ENCODE assay signal across 11 cellular contexts in genomic region chr2:238728322-238729260, GRCh38.
DNase-seq lines count a peak whose midpoint lies in the region; ATAC-seq and TF ChIP-seq lines count a peak whose summit lies in the region.
"Had no signal": no experiment of that assay in that cellular context is flagged by ENCODE, and none has a peak within 500 bp of the region (broad histone marks: within the 10 kb centered on the region; RNA-seq: fewer than 3 reads in every experiment).

No MANE protein-coding gene starts in this region.

- no peaks in the 10 kb centered on the region for H3K27me3 ChIP-seq in lower lobe of right lung (ENCODE audit: low read depth)
- H3K27me3 ChIP-seq in suprapubic skin = no peaks in the 10 kb centered on the region

- H3K27ac Mint-ChIP-seq in WTC11 = no peak overlapping the region

- ATAC-seq in lower lobe of right lung = peak; percentile 61 to 76
- no peak for ATAC-seq in WTC11
- ATAC-seq in HG02623 (IDR thresholded peaks at IDR 0.05; ENCODE audit: unreplicated experiment) = no peak

- intact Hi-C loops in lower lobe of right lung (cut with DNase I) = no loop called here

- 23% methylated on average over 14 of the region's 14 CpGs for WGBS in suprapubic skin

- H3K4me1 ChIP-seq in lower lobe of right lung = peaks cover 25% of the 10 kb centered on the region
- peaks cover 27% of the 10 kb centered on the region for H3K4me1 ChIP-seq in suprapubic skin
- H3K4me1 ChIP-seq: spleen had no signal

- peak in 1 of 2 donors; percentile 21 for TF ChIP-seq POLR2A in suprapubic skin (IDR thresholded peaks at IDR 0.05)

- peak; percentile 84 for DNase-seq in HFF-Myc (ENCODE audit: extremely low read depth, low read depth)
- peak; percentile 84 for DNase-seq in coronary artery (ENCODE audit: low spot score)
- DNase-seq in lower lobe of right lung = no peak
- peak in 1 of 2 donors; percentile 80 for DNase-seq in suprapubic skin (ENCODE audit: low spot score in 2 of 2)
- DNase-seq in stimulated activated naive CD4-positive, alpha-beta T cell treated with Interleukin-2 at 50 U/mL for 16 hours (lab: John Stamatoyannopoulos, UW) = no peak
- no peak for DNase-seq in WTC11 (ENCODE audit: low spot score)
- no peak for DNase-seq in NCI-H1930 (lab: John Stamatoyannopoulos, UW)
- DNase-seq: activated CD4-positive, alpha-beta T cell treated with anti-CD3 and anti-CD28 coated beads for 1 hour; spleen; substantia nigra had no signal

- H3K36me3 ChIP-seq in lower lobe of right lung (no peaks in the 10 kb centered on the region), suprapubic skin (no peaks in the 10 kb centered on the region)
- H3K36me3 ChIP-seq: spleen had no signal

- no peaks in the 10 kb centered on the region; the same call in 1 of the 2 replicates for H3K27me3 Mint-ChIP-seq in WTC11 (ENCODE audit: low read depth)

- H3K9me3 Mint-ChIP-seq in WTC11 = peaks cover 13% of the 10 kb centered on the region

- no peaks in the 10 kb centered on the region for H3K4me1 Mint-ChIP-seq in WTC11

- H3K4me3 ChIP-seq in HFF-Myc (replicated peaks; ENCODE audit: low read depth, low read length) (0 out of 2 replicates have a peak overlapping the region, but pooled peaks have one; percentile 7), coronary artery (no peak overlapping the region), lower lobe of right lung (no peak overlapping the region), suprapubic skin (no peak overlapping the region)
- H3K4me3 ChIP-seq: spleen had no signal

- CTCF ChIA-PET in WTC11 (lab: Charles Lee) = interaction anchor here (0.9 to 2.3 kb wide), 5 partner anchors 8 to 145 kb away, joined by 3 to 8 read pairs (median 5); no protein-coding TSS in a partner anchor

- no peaks in the 10 kb centered on the region for H3K36me3 Mint-ChIP-seq in WTC11

- H3K9me3 ChIP-seq in lower lobe of right lung = no peaks in the 10 kb centered on the region
- no peaks in the 10 kb centered on the region for H3K9me3 ChIP-seq in suprapubic skin
- H3K9me3 ChIP-seq: spleen had no signal

- TF ChIP-seq EP300 in suprapubic skin (IDR thresholded peaks at IDR 0.05) = peak; percentile 11

- H3K27ac ChIP-seq in coronary artery (peak overlapping the region; percentile 76 to 86), lower lobe of right lung (peak overlapping the region; percentile 69), suprapubic skin (peak overlapping the region; percentile 86)
- H3K27ac ChIP-seq: spleen had no signal

- no peak overlapping the region for H3K4me3 Mint-ChIP-seq in WTC11

- no peak for TF ChIP-seq CTCF in HFF-Myc (IDR thresholded peaks at IDR 0.05; ENCODE audit: low read depth, low read length, missing control alignments)
- TF ChIP-seq CTCF in coronary artery (IDR thresholded peaks at IDR 0.05) = no peak
- no peak for TF ChIP-seq CTCF in lower lobe of right lung (IDR thresholded peaks at IDR 0.05)
- no peak for TF ChIP-seq CTCF in suprapubic skin (IDR thresholded peaks at IDR 0.05)
- TF ChIP-seq CTCF in WTC11 (IDR thresholded peaks at IDR 0.05) = no peak

- POLR2A ChIA-PET in WTC11 (lab: Charles Lee) = no interaction called here

TF ChIP-seq in WTC11, 78 proteins besides CTCF, POLR2A, EP300 and RAD21:
- TF ChIP-seq ZNF121 (CRISPR knock-in tag; IDR thresholded peaks at IDR 0.05) = no peak
- TF ChIP-seq PRRX2 (CRISPR knock-in tag; IDR thresholded peaks at IDR 0.05) = no peak
- TF ChIP-seq ETV6 (CRISPR knock-in tag; IDR thresholded peaks at IDR 0.05) = no peak
TF ChIP-seq in WTC11: peak in this region for 0.

Comparison
In these comparisons a context has a peak if more than half of its experiments do, and no peak if none do; other contexts are left out.
1. DNase-seq: peak in HFF-Myc (single experiment) and coronary artery (single experiment); none in lower lobe of right lung (single experiment), stimulated activated naive CD4-positive, alpha-beta T cell treated with Interleukin-2 at 50 U/mL for 16 hours (single experiment), WTC11 (single experiment) and NCI-H1930 (0 of 2).
2. ATAC-seq: peak in lower lobe of right lung (2 of 2); none in WTC11 (single experiment) and HG02623 (single experiment).
3. Peak in every context shown above with its lines, with median percentiles within 50 percentile points of each other: H3K27ac ChIP-seq.